8 cellular contexts compared by ENCODE assay signal in genomic region chr16:20899503-20900298, GRCh38.
DNase-seq lines count a peak whose midpoint lies in the region; ATAC-seq lines count a peak whose summit lies in the region.

No MANE protein-coding gene starts in this region.

- H3K27me3 ChIP-seq in BLaER1 treated with 17β-estradiol and CSF1 and Interleukin-3, amounts not matched to agents 10 nM and 100 nM: no peaks in the 10 kb centered on the region
- no peaks in the 10 kb centered on the region for H3K27me3 ChIP-seq in adipocyte (replicated peaks; ENCODE audit: control insufficient read depth, insufficient read depth, low read length)

- H3K4me3 ChIP-seq in BLaER1 treated with 17β-estradiol and CSF1 and Interleukin-3, amounts not matched to agents 10 nM and 100 nM: peak overlapping the region; percentile 82 to 95 (median 87)
- H3K4me3 ChIP-seq in adipocyte (ENCODE audit: low read length): peak overlapping the region; percentile 97

- peak overlapping the region; percentile 90 to 99 (median 97) for H3K9ac ChIP-seq in BLaER1 treated with 17β-estradiol and CSF1 and Interleukin-3, amounts not matched to agents 10 nM and 100 nM
- peak overlapping the region; percentile 99 for H3K9ac ChIP-seq in adipocyte (ENCODE audit: low read length)

- H3K4me1 ChIP-seq in BLaER1 treated with 17β-estradiol and CSF1 and Interleukin-3, amounts not matched to agents 10 nM and 100 nM: peaks cover 50 to 78% (median 58%) of the 10 kb centered on the region in 10 experiments
- H3K4me1 ChIP-seq in adipocyte (ENCODE audit: control insufficient read depth, insufficient read depth, low read length): peaks cover 70% of the 10 kb centered on the region

- H3K4me2 ChIP-seq in BLaER1 treated with 17β-estradiol and CSF1 and Interleukin-3, amounts not matched to agents 10 nM and 100 nM: peak overlapping the region; percentile 77 to 95 (median 89)

- peaks cover 24 to 40% (median 30%) of the 10 kb centered on the region in 11 experiments for H3K36me3 ChIP-seq in BLaER1 treated with 17β-estradiol and CSF1 and Interleukin-3, amounts not matched to agents 10 nM and 100 nM
- H3K36me3 ChIP-seq in adipocyte (ENCODE audit: control insufficient read depth, insufficient read depth, low read length, severe bottlenecking): peaks cover 31% of the 10 kb centered on the region

- ATAC-seq in HG03442 (IDR thresholded peaks at IDR 0.05; ENCODE audit: unreplicated experiment): no peak

- H3K9me3 ChIP-seq in BLaER1 treated with 17β-estradiol and CSF1 and Interleukin-3, amounts not matched to agents 10 nM and 100 nM (replicated peaks in 1 of 11): no peaks in the 10 kb centered on the region
- no peaks in the 10 kb centered on the region for H3K9me3 ChIP-seq in adipocyte (ENCODE audit: control insufficient read depth, low read length)

- DNase-seq in HuH-7 (ENCODE audit: low spot score) (peak; percentile 66), adipocyte (ENCODE audit: low read depth) (peak; percentile 60), iPS-NIHi7 (ENCODE audit: extremely low spot score) (peak; percentile 26), putamen (ENCODE audit: low spot score) (no peak), DMS 273 treated with DMSO at 0.1 percent for 48 hours (lab: John Stamatoyannopoulos, UW) (no peak)
- peak; percentile 5 for DNase-seq in stimulated activated CD8-positive, alpha-beta memory T cell treated with anti-CD3 and anti-CD28 coated beads, Interleukin-4, amount 100 ng/mL, for 24 hours (ENCODE audit: low read depth)

- peaks cover 0 to 46% (median 24%) of the 10 kb centered on the region in 11 experiments; a peak in 12 of 22 replicates for H4K20me1 ChIP-seq in BLaER1 treated with 17β-estradiol and CSF1 and Interleukin-3, amounts not matched to agents 10 nM and 100 nM

- H3K27ac ChIP-seq in BLaER1 treated with 17β-estradiol and CSF1 and Interleukin-3, amounts not matched to agents 10 nM and 100 nM: peak overlapping the region; percentile 91 to 100 (median 98)

Comparison
In these comparisons a context has a peak if more than half of its experiments do, and no peak if none do; other contexts are left out.
1. DNase-seq: peak in HuH-7 (single experiment), adipocyte (single experiment), iPS-NIHi7 (single experiment) and stimulated activated CD8-positive, alpha-beta memory T cell treated with anti-CD3 and anti-CD28 coated beads, Interleukin-4, amount 100 ng/mL, for 24 hours (single experiment); none in putamen (single experiment) and DMS 273 treated with DMSO at 0.1 percent for 48 hours (single experiment).